In genomic region chr18:46370898-46371297, GRCh38 we compare ENCODE assay signal across 25 cellular contexts.
DNase-seq lines count a peak whose midpoint lies in the region; ATAC-seq, FAIRE-seq and TF ChIP-seq lines count a peak whose summit lies in the region.
"Had no signal": no experiment of that assay in that cellular context is flagged by ENCODE, and none has a peak within 500 bp of the region (broad histone marks: within the 10 kb centered on the region; RNA-seq: fewer than 3 reads in every experiment).

No MANE protein-coding gene starts in this region.

- WGBS in K562 (ENCODE audit: insufficient coverage, low coverage, missing lambda C conversion rate) = 8% methylated on average over 5 of the region's 7 CpGs

- H3K9me3 Mint-ChIP-seq in immature natural killer cell = no peaks in the 10 kb centered on the region
- no peaks in the 10 kb centered on the region for H3K9me3 Mint-ChIP-seq in neural progenitor cell
- no peaks in the 10 kb centered on the region for H3K9me3 Mint-ChIP-seq in mesothelial cell of epicardium
- H3K9me3 Mint-ChIP-seq: CD4-positive, alpha-beta T cell; CD8-positive, alpha-beta T cell had no signal

- H3F3A ChIP-seq in neural progenitor cell (ENCODE audit: low read depth) = no peaks in the 10 kb centered on the region

- no peaks in the 10 kb centered on the region for H3K9me1 ChIP-seq in K562 (ENCODE audit: control insufficient read depth, insufficient read depth, low read length)

- in situ Hi-C loops in K562 (cut with MboI) = no loop called here

- H3K27me3 Mint-ChIP-seq in immature natural killer cell (ENCODE audit: low read depth in 3 of 3) (peaks cover 0 to 4% (median 0%) of the 10 kb centered on the region in 3 donors), neural progenitor cell (ENCODE audit: insufficient read depth, low read depth) (no peaks in the 10 kb centered on the region), mesothelial cell of epicardium (ENCODE audit: low read depth) (no peaks in the 10 kb centered on the region)
- H3K27me3 Mint-ChIP-seq: CD4-positive, alpha-beta T cell had no signal

- H3K4me2 ChIP-seq in K562 (ENCODE audit: insufficient read depth, low read length) (no peak overlapping the region), neural progenitor cell (no peak overlapping the region)
- H3K4me2 ChIP-seq: BLaER1 treated with 17β-estradiol and CSF1 and Interleukin-3, amounts not matched to agents 10 nM and 100 nM had no signal

- no peaks in the 10 kb centered on the region for H3K36me3 Mint-ChIP-seq in immature natural killer cell
- peaks cover 16% of the 10 kb centered on the region for H3K36me3 Mint-ChIP-seq in neural progenitor cell
- H3K36me3 Mint-ChIP-seq in mesothelial cell of epicardium = peaks cover 4% of the 10 kb centered on the region
- H3K36me3 Mint-ChIP-seq: CD8-positive, alpha-beta T cell had no signal

- no peaks in the 10 kb centered on the region for H4K20me1 ChIP-seq in K562 (replicated peaks; ENCODE audit: control insufficient read depth, insufficient read depth, low read length)
- H4K20me1 ChIP-seq in neural progenitor cell (ENCODE audit: low read depth) = peaks cover 81% of the 10 kb centered on the region

- H2AFZ ChIP-seq in K562 (ENCODE audit: low read depth, low read length) (no peak overlapping the region), neural progenitor cell (replicated peaks) (no peak overlapping the region)

- no peak overlapping the region for H3K4me3 Mint-ChIP-seq in immature natural killer cell
- H3K4me3 Mint-ChIP-seq in neural progenitor cell = no peak overlapping the region
- no peak overlapping the region for H3K4me3 Mint-ChIP-seq in mesothelial cell of epicardium
- H3K4me3 Mint-ChIP-seq: B cell; CD4-positive, alpha-beta T cell; CD8-positive, alpha-beta T cell had no signal

- peak overlapping the region; percentile 11 for H3K27ac ChIP-seq in AG04450 (ENCODE audit: low read depth, low read length)
- H3K27ac ChIP-seq in K562 (ENCODE audit: extremely low read depth, low read depth, low read length) = no peak overlapping the region
- no peak overlapping the region for H3K27ac ChIP-seq in neural progenitor cell
- H3K27ac ChIP-seq: BLaER1 treated with 17β-estradiol and CSF1 and Interleukin-3, amounts not matched to agents 10 nM and 100 nM; C4-2B had no signal

- peaks cover 86 to 96% of the 10 kb centered on the region in 2 donors for H3K4me1 Mint-ChIP-seq in immature natural killer cell
- H3K4me1 Mint-ChIP-seq in neural progenitor cell = peaks cover 49% of the 10 kb centered on the region
- peaks cover 17% of the 10 kb centered on the region for H3K4me1 Mint-ChIP-seq in mesothelial cell of epicardium
- H3K4me1 Mint-ChIP-seq: B cell had no signal

- TF ChIP-seq POLR2A in K562 (conservative IDR thresholded peaks at IDR 0.05) = no peak

- no peak for TF ChIP-seq CTCF in AG04450 (IDR thresholded peaks at IDR 0.05; ENCODE audit: low read depth, low read length)
- TF ChIP-seq CTCF in K562 (IDR thresholded peaks at IDR 0.05 in 2 of 3, conservative IDR thresholded peaks at IDR 0.05 in 1 of 3; ENCODE audit: insufficient read depth in 2 of 3, low read depth in 1 of 3, low read length in 3 of 3) = no peak
- TF ChIP-seq CTCF in neural progenitor cell (IDR thresholded peaks at IDR 0.05) = no peak
- no peak for TF ChIP-seq CTCF in mesothelial cell of epicardium (IDR thresholded peaks at IDR 0.05; ENCODE audit: unreplicated experiment)

- no peak for TF ChIP-seq RAD21 in K562 (CRISPR knock-in tag; conservative IDR thresholded peaks at IDR 0.05 in 1 of 2, IDR thresholded peaks at IDR 0.05 in 1 of 2)

- ATAC-seq in K562 = no peak
- ATAC-seq in GM21723 (IDR thresholded peaks at IDR 0.05; ENCODE audit: unreplicated experiment) = no peak
- no peak for ATAC-seq in HG02678 (IDR thresholded peaks at IDR 0.05; ENCODE audit: unreplicated experiment)
- ATAC-seq: CD8-positive, alpha-beta T cell had no signal

- no peaks in the 10 kb centered on the region for H3K36me3 ChIP-seq in K562 (ENCODE audit: control insufficient read depth, insufficient read depth, low read length)
- H3K36me3 ChIP-seq in neural progenitor cell = no peaks in the 10 kb centered on the region

- H3K27me3 ChIP-seq in AG04450 (ENCODE audit: control insufficient read depth, insufficient read depth, low read length) (no peaks in the 10 kb centered on the region), K562 (ENCODE audit: control insufficient read depth in 2 of 2, insufficient read depth in 2 of 2, low read length in 2 of 2) (no peaks in the 10 kb centered on the region; a peak in 1 of 5 replicates), neural progenitor cell (no peaks in the 10 kb centered on the region)
- H3K27me3 ChIP-seq: BLaER1 treated with 17β-estradiol and CSF1 and Interleukin-3, amounts not matched to agents 10 nM and 100 nM had no signal

- CTCF ChIA-PET in AG04450 (lab: Charles Lee) = no interaction called here
- CTCF ChIA-PET in K562 (lab: Yijun Ruan, JAX; ENCODE audit: low intra/inter-chr PET ratio) = no interaction called here

- H3K9me3 ChIP-seq in AG04450 (ENCODE audit: control insufficient read depth, insufficient read depth, low read length) (no peaks in the 10 kb centered on the region), K562 (replicated peaks; ENCODE audit: control insufficient read depth, insufficient read depth, low read depth, low read length) (no peaks in the 10 kb centered on the region), neural progenitor cell (ENCODE audit: low read depth) (no peaks in the 10 kb centered on the region)
- H3K9me3 ChIP-seq: BLaER1 treated with 17β-estradiol and CSF1 and Interleukin-3, amounts not matched to agents 10 nM and 100 nM; Caco-2 had no signal

- H3K4me1 ChIP-seq in K562 (replicated peaks in 1 of 2; ENCODE audit: control insufficient read depth in 2 of 2, insufficient read depth in 2 of 2, low read length in 2 of 2) = no peaks in the 10 kb centered on the region; a peak in 1 of 5 replicates
- H3K4me1 ChIP-seq in neural progenitor cell = peaks cover 28% of the 10 kb centered on the region
- H3K4me1 ChIP-seq: Caco-2 had no signal

- intact Hi-C loops in K562 (cut with micrococcal nuclease) = no loop called here

- H3K27ac Mint-ChIP-seq in immature natural killer cell (peak overlapping the region in 4 of 6 donors; percentile 14 to 55 (median 38)), neural progenitor cell (peak overlapping the region; percentile 44), mesothelial cell of epicardium (no peak overlapping the region)
- H3K27ac Mint-ChIP-seq: B cell; CD4-positive, alpha-beta T cell; CD8-positive, alpha-beta T cell had no signal

- FAIRE-seq in K562 (lab: Jason Lieb, UNC) = no peak
- FAIRE-seq: A204.1, D721Med, G401.6, GM12891, GM19239 had no signal

- DNase-seq in AG04450 (ENCODE audit: low read depth, low spot score) (no peak), K562 (ENCODE audit: extremely low read depth in 1 of 4, low spot score in 3 of 4) (no peak), immature natural killer cell (no peak), neural progenitor cell (ENCODE audit: low spot score) (no peak), mesothelial cell of epicardium (ENCODE audit: low spot score in 2 of 2, unreplicated experiment in 2 of 2) (no peak), NOMO-1 treated with DMSO at 0.1 percent for 48 hours (lab: John Stamatoyannopoulos, UW; ENCODE audit: unreplicated experiment) (no peak)
- DNase-seq: 8988T; ACHN; AML-193; Caco-2; Calu3; CD4-positive, alpha-beta T cell; CD8-positive, alpha-beta T cell; DMS79 treated with DMSO at 0.1 percent for 48 hours; GF-D8 had no signal

- no peak for TF ChIP-seq EP300 in K562 (IDR thresholded peaks at IDR 0.05; ENCODE audit: low read length)

- H3K79me2 ChIP-seq in K562 (ENCODE audit: control insufficient read depth, insufficient read depth, low read length) (no peaks in the 10 kb centered on the region), neural progenitor cell (ENCODE audit: low read depth) (no peaks in the 10 kb centered on the region)

- BruUV-seq in K562 (replicated peaks; lab: Mats Ljungman, UMichigan) = no TSS peak

- no peak overlapping the region for H3K9ac ChIP-seq in K562 (ENCODE audit: insufficient read depth in 1 of 2, low read depth in 2 of 2, low read length in 2 of 2)
- no peak overlapping the region for H3K9ac ChIP-seq in neural progenitor cell
- H3K9ac ChIP-seq: BLaER1 treated with 17β-estradiol and CSF1 and Interleukin-3, amounts not matched to agents 10 nM and 100 nM had no signal

- no peak overlapping the region for H3K4me3 ChIP-seq in AG04450 (ENCODE audit: low read depth, low read length)
- no peak overlapping the region for H3K4me3 ChIP-seq in K562
- no peak overlapping the region for H3K4me3 ChIP-seq in neural progenitor cell
- H3K4me3 ChIP-seq: BLaER1 treated with 17β-estradiol and CSF1 and Interleukin-3, amounts not matched to agents 10 nM and 100 nM had no signal

- POLR2A ChIA-PET in AG04450 (lab: Yijun Ruan, JAX) = no interaction called here
- POLR2A ChIA-PET in K562 (lab: Yijun Ruan, JAX) = no interaction called here

TF ChIP-seq in K562, 482 proteins besides CTCF, POLR2A, EP300 and RAD21:
- TF ChIP-seq THRB (CRISPR knock-in tag; conservative IDR thresholded peaks at IDR 0.05) (no peak), ZNF431 (CRISPR knock-in tag; IDR thresholded peaks at IDR 0.05) (peak; percentile 89), ZFP36 (IDR thresholded peaks at IDR 0.05; ENCODE audit: low read depth, low read length, partially characterized antibody) (peak; percentile 60), SPI1 (IDR thresholded peaks at IDR 0.05; ENCODE audit: borderline replicate concordance, low read depth, low read length) (no peak), ZNF766 (CRISPR knock-in tag; conservative IDR thresholded peaks at IDR 0.05) (no peak)
